Comparison of ENCODE assay signal across 8 cellular contexts in the genomic region with DNA sequence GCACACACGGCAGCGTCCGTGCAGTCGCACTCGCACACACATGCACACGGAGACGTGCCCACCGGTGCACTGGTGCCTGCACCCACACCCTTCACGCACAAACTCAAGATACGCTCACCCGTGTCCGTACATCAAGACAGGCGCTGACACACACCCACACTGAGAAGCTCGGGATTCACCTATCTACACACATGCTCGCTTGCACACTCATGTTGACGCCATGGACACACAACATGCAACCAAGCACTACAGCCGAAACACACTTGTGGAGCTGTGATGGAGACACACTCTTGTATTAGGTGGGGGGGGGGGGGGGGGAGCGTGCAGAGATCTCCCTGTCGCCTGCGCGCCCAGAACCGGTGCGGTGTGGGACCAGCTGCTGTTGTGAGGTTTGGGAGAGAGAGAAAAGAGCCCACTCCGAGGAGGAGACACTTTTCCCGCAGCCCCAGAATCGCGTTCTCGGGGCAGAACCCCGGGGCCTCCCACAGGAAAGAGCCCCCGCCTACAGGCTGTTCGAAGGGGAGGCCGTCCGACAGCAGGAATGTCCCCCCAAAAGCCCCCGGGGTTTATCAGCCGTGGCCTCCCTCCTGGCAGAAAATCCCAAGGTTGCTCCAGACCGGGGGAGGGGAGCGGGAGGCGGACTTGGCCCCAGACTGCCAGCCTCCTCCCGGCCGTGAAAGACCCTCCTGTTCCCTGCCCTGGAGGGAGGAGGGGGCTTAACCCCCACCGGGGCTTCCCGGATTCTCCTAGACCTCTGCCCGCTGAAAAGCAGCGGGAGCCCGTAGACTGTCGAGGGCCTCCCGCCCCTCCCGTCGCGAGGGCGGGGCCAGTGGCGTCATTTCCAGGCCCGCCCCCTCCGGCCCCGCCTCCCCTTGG. TPM values are rescaled to one million over a fixed set of nuclear protein-coding genes. Genes with fewer than 3 reads are reported as not detected.
DNase-seq lines count a peak whose midpoint lies in the region; ATAC-seq and TF ChIP-seq lines count a peak whose summit lies in the region.

No MANE protein-coding gene starts in this region.

- H3K27me3 Mint-ChIP-seq in activated CD8-positive, alpha-beta T cell treated with anti-CD3 and anti-CD28 coated beads for 36 hours: no peaks in the 10 kb centered on the region

- peak overlapping the region; percentile 98 for H3K27ac Mint-ChIP-seq in activated CD8-positive, alpha-beta T cell treated with anti-CD3 and anti-CD28 coated beads for 36 hours

- peaks cover 14% of the 10 kb centered on the region for H3K36me3 ChIP-seq in lower lobe of right lung

- DNase-seq in DMS 273 (lab: John Stamatoyannopoulos, UW; ENCODE audit: unreplicated experiment) (peak; percentile 90), DMS 273 treated with DMSO at 0.1 percent for 48 hours (lab: John Stamatoyannopoulos, UW) (no peak), NCI-H748 (lab: John Stamatoyannopoulos, UW; ENCODE audit: unreplicated experiment) (peak; percentile 65), ecto neural progenitor cell (ENCODE audit: low spot score) (peak; percentile 91), lower lobe of right lung (peak; percentile 89)
- DNase-seq in activated CD8-positive, alpha-beta T cell treated with anti-CD3 and anti-CD28 coated beads for 36 hours: peak; percentile 93
- peak; percentile 89 to 93 for DNase-seq in stimulated activated CD4-positive, alpha-beta T cell treated with anti-CD3 and anti-CD28 coated beads, Interleukin-4, amount 100 ng/mL, for 4 hours

- H3K27me3 ChIP-seq in lower lobe of right lung (ENCODE audit: low read depth): no peaks in the 10 kb centered on the region

- H3K9me3 Mint-ChIP-seq in activated CD8-positive, alpha-beta T cell treated with anti-CD3 and anti-CD28 coated beads for 36 hours: no peaks in the 10 kb centered on the region

- ATAC-seq in HG02973 (IDR thresholded peaks at IDR 0.05; ENCODE audit: unreplicated experiment): peak; percentile 29
- peak; percentile 33 for ATAC-seq in activated CD8-positive, alpha-beta T cell treated with anti-CD3 and anti-CD28 coated beads for 36 hours
- ATAC-seq in lower lobe of right lung: peak; percentile 77 to 82

- POLR2A ChIA-PET in activated CD8-positive, alpha-beta T cell treated with anti-CD3 and anti-CD28 coated beads for 36 hours (lab: Charles Lee): interaction anchor here (0.7 to 9.1 kb wide), 21 partner anchors 10 to 316 kb away, joined by 3 to 107 read pairs (median 9); partner anchors contain the start of genes C10orf95, CUEDC2, ELOVL3 and FBXL15

- H3K4me3 Mint-ChIP-seq in activated CD8-positive, alpha-beta T cell treated with anti-CD3 and anti-CD28 coated beads for 36 hours: peak overlapping the region; percentile 93

- peak overlapping the region; percentile 68 for H3K4me3 ChIP-seq in lower lobe of right lung

- no peaks in the 10 kb centered on the region for H3K9me3 ChIP-seq in lower lobe of right lung

- intact Hi-C loops in activated CD8-positive, alpha-beta T cell treated with anti-CD3 and anti-CD28 coated beads for 36 hours (cut with micrococcal nuclease): loop anchor here (2.0 kb wide), 2 partner anchors 84 to 150 kb away; partner anchors contain the start of gene GBF1
- intact Hi-C loops in lower lobe of right lung (cut with DNase I): no loop called here

- H3K36me3 Mint-ChIP-seq in activated CD8-positive, alpha-beta T cell treated with anti-CD3 and anti-CD28 coated beads for 36 hours (ENCODE audit: low read depth): peaks cover 47% of the 10 kb centered on the region

- peaks cover 51% of the 10 kb centered on the region for H3K4me1 ChIP-seq in lower lobe of right lung

- H3K4me1 Mint-ChIP-seq in activated CD8-positive, alpha-beta T cell treated with anti-CD3 and anti-CD28 coated beads for 36 hours (ENCODE audit: low read depth): peaks cover 51% of the 10 kb centered on the region

- no peak for TF ChIP-seq CTCF in activated CD8-positive, alpha-beta T cell treated with anti-CD3 and anti-CD28 coated beads for 36 hours (IDR thresholded peaks at IDR 0.05)
- no peak for TF ChIP-seq CTCF in lower lobe of right lung (IDR thresholded peaks at IDR 0.05)

- CTCF ChIA-PET in activated CD8-positive, alpha-beta T cell treated with anti-CD3 and anti-CD28 coated beads for 36 hours (lab: Charles Lee): interaction anchor here (1.0 to 15.2 kb wide), 17 partner anchors 8 to 206 kb away, joined by 3 to 143 read pairs (median 8); partner anchors contain the start of genes C10orf95, ELOVL3 and FBXL15

- H3K27ac ChIP-seq in lower lobe of right lung: peak overlapping the region; percentile 96

RNA-seq across cellular contexts. Expression of gene NFKB2, which starts 0.5 kb away (rescaled TPM):
- total RNA-seq in activated CD8-positive, alpha-beta T cell treated with anti-CD3 and anti-CD28 coated beads for 36 hours: 100 to 1,000 TPM; 251 to 253 TPM
- 30.9 TPM for total RNA-seq in lower lobe of right lung

RNA-seq across cellular contexts. Expression of gene PSD, which starts 23.5 kb away (rescaled TPM):
- total RNA-seq in activated CD8-positive, alpha-beta T cell treated with anti-CD3 and anti-CD28 coated beads for 36 hours: 10 to 100 TPM in 1 of 2 experiments, 1 to 10 TPM in 1; 9.3 to 10.4 TPM
- total RNA-seq in lower lobe of right lung: 5.3 TPM

RNA-seq across cellular contexts. Expression of gene FBXL15, which starts 25.6 kb away (rescaled TPM):
- 10 to 100 TPM; 14.1 to 15.7 TPM for total RNA-seq in activated CD8-positive, alpha-beta T cell treated with anti-CD3 and anti-CD28 coated beads for 36 hours
- 16.6 TPM for total RNA-seq in lower lobe of right lung

RNA-seq across cellular contexts. Expression of gene CUEDC2, which starts 37.3 kb away (rescaled TPM):
- 10 to 100 TPM; 71.8 to 76.4 TPM for total RNA-seq in activated CD8-positive, alpha-beta T cell treated with anti-CD3 and anti-CD28 coated beads for 36 hours
- total RNA-seq in lower lobe of right lung: 41.2 TPM

RNA-seq across cellular contexts. Expression of gene C10orf95, which starts 56.3 kb away (rescaled TPM):
- under 1 TPM; 0.20 to 0.36 TPM for total RNA-seq in activated CD8-positive, alpha-beta T cell treated with anti-CD3 and anti-CD28 coated beads for 36 hours
- total RNA-seq in lower lobe of right lung: 5.7 TPM

Comparison
In these comparisons a context has a peak if more than half of its experiments do, and no peak if none do; other contexts are left out.
1. ATAC-seq: peak in every context shown above with its lines; median percentile 80 in lower lobe of right lung; 33 in activated CD8-positive, alpha-beta T cell treated with anti-CD3 and anti-CD28 coated beads for 36 hours; 29 in HG02973.